In genomic region chr3:78494831-78495230, GRCh38 we compare ENCODE assay signal across 34 cellular contexts.
"Had no signal": no experiment of that assay in that cellular context is flagged by ENCODE, and none has a peak within 500 bp of the region (broad histone marks: within the 10 kb centered on the region; RNA-seq: fewer than 3 reads in every experiment).

No MANE protein-coding gene starts in this region.

- ATAC-seq: body of pancreas; esophagus mucosa; heart left ventricle; stimulated activated naive B cell treated with anti-CD40 and anti-IgM and Interleukin-4, amounts not matched to agents 10 μg/mL and 1 μg/mL and 100 μg/mL, for 72 hours had no signal

- H3K27ac Mint-ChIP-seq: activated naive CD4-positive, alpha-beta T cell treated with anti-CD3 and anti-CD28 coated beads for 36 hours; activated naive CD8-positive, alpha-beta T cell treated with anti-CD3 and anti-CD28 coated beads for 36 hours; dendritic cell treated with granulocyte-macrophage colony-stimulating factor and Interleukin-4, amounts not matched to agents 40 ng/mL and 50 ng/mL, for 4 days; endodermal cell; mesothelial cell of epicardium; naive B cell; nephron progenitor cell; stimulated activated naive B cell treated with anti-CD40 and anti-IgM and Interleukin-4, amounts not matched to agents 10 μg/mL and 1 μg/mL and 100 μg/mL, for 72 hours had no signal

- H3K36me3 ChIP-seq: adrenal gland, cardiac muscle cell, heart left ventricle, pancreas, prostate gland, stomach, thyroid gland, upper lobe of left lung, vagina had no signal

- DNase-seq: activated CD4-positive, alpha-beta T cell treated with anti-CD3 and anti-CD28 coated beads for 4 hours; activated CD4-positive, alpha-beta T cell treated with anti-CD3 and anti-CD28 coated beads, Interleukin-2, amount 50 U/mL, for 48 hours; activated CD8-positive, alpha-beta memory T cell treated with anti-CD3 and anti-CD28 coated beads for 24 hours; activated effector memory CD4-positive, alpha-beta T cell treated with anti-CD3 and anti-CD28 coated beads, Interleukin-2, amount 50 U/mL, for 16 hours; activated naive CD4-positive, alpha-beta T cell treated with anti-CD3 and anti-CD28 coated beads for 36 hours; activated naive CD8-positive, alpha-beta T cell treated with anti-CD3 and anti-CD28 coated beads for 36 hours; adrenal gland; aorta; body of pancreas; endodermal cell; foreskin fibroblast; heart left ventricle; hypothalamus; naive B cell; nephron progenitor cell; pancreas; retina; stimulated activated CD4-positive, alpha-beta T cell treated with anti-CD3 and anti-CD28 coated beads, Interleukin-1b, Interleukin-23, amount 100 ng/mL, for 48 hours; stimulated activated CD4-positive, alpha-beta T cell treated with anti-CD3 and anti-CD28 coated beads, Interleukin-4, amount 100 ng/mL, for 4 hours; stimulated activated CD8-positive, alpha-beta memory T cell treated with anti-CD3 and anti-CD28 coated beads, Interleukin-4, amount 100 ng/mL, for 48 hours; stimulated activated naive B cell treated with anti-CD40 and anti-IgM and Interleukin-4, amounts not matched to agents 10 μg/mL and 1 μg/mL and 100 μg/mL, for 72 hours; stomach; T-helper 9 cell; thyroid gland; upper lobe of left lung had no signal

- H3K27me3 ChIP-seq: adrenal gland, body of pancreas, cardiac muscle cell, heart left ventricle, pancreas, stomach, thyroid gland, upper lobe of left lung, vagina had no signal

- H3K9me3 ChIP-seq: adrenal gland, body of pancreas, pancreas, prostate gland, stomach, thyroid gland, upper lobe of left lung, vagina had no signal

- H3K4me2 ChIP-seq: smooth muscle cell had no signal

- H3K27ac ChIP-seq: adrenal gland, body of pancreas, cardiac muscle cell, heart left ventricle, pancreas, prostate gland, stomach, thyroid gland, upper lobe of left lung, vagina, VCaP had no signal

- H3K4me3 ChIP-seq: adrenal gland, body of pancreas, cardiac muscle cell, heart left ventricle, pancreas, prostate gland, smooth muscle cell, stomach, thyroid gland, upper lobe of left lung, vagina had no signal

- H3K4me1 ChIP-seq: body of pancreas, pancreas, prostate gland, stomach had no signal

- FAIRE-seq: pancreas, TTC549 had no signal

- H3K36me3 Mint-ChIP-seq: activated naive CD8-positive, alpha-beta T cell treated with anti-CD3 and anti-CD28 coated beads for 36 hours; mesothelial cell of epicardium; naive B cell; stimulated activated naive B cell treated with anti-CD40 and anti-IgM and Interleukin-4, amounts not matched to agents 10 μg/mL and 1 μg/mL and 100 μg/mL, for 72 hours had no signal

- H3K9me3 Mint-ChIP-seq: activated naive CD4-positive, alpha-beta T cell treated with anti-CD3 and anti-CD28 coated beads for 36 hours; dendritic cell treated with granulocyte-macrophage colony-stimulating factor and Interleukin-4, amounts not matched to agents 40 ng/mL and 50 ng/mL, for 4 days; mesothelial cell of epicardium; stimulated activated naive B cell treated with anti-CD40 and anti-IgM and Interleukin-4, amounts not matched to agents 10 μg/mL and 1 μg/mL and 100 μg/mL, for 72 hours had no signal

- H3K4me1 Mint-ChIP-seq: activated naive CD8-positive, alpha-beta T cell treated with anti-CD3 and anti-CD28 coated beads for 36 hours; endodermal cell; naive B cell; stimulated activated naive B cell treated with anti-CD40 and anti-IgM and Interleukin-4, amounts not matched to agents 10 μg/mL and 1 μg/mL and 100 μg/mL, for 72 hours had no signal

- H3K4me3 Mint-ChIP-seq: activated naive CD4-positive, alpha-beta T cell treated with anti-CD3 and anti-CD28 coated beads for 36 hours; activated naive CD8-positive, alpha-beta T cell treated with anti-CD3 and anti-CD28 coated beads for 36 hours; dendritic cell treated with granulocyte-macrophage colony-stimulating factor and Interleukin-4, amounts not matched to agents 40 ng/mL and 50 ng/mL, for 4 days; endodermal cell; mesothelial cell of epicardium; naive B cell; nephron progenitor cell; stimulated activated naive B cell treated with anti-CD40 and anti-IgM and Interleukin-4, amounts not matched to agents 10 μg/mL and 1 μg/mL and 100 μg/mL, for 72 hours had no signal

- H3K27me3 Mint-ChIP-seq: activated naive CD8-positive, alpha-beta T cell treated with anti-CD3 and anti-CD28 coated beads for 36 hours; dendritic cell treated with granulocyte-macrophage colony-stimulating factor and Interleukin-4, amounts not matched to agents 40 ng/mL and 50 ng/mL, for 4 days; naive B cell; stimulated activated naive B cell treated with anti-CD40 and anti-IgM and Interleukin-4, amounts not matched to agents 10 μg/mL and 1 μg/mL and 100 μg/mL, for 72 hours had no signal
